Comparison of ENCODE assay signal across 22 cellular contexts in genomic region chrX:57586360-57586759, GRCh38.
"Had no signal": no experiment of that assay in that cellular context is flagged by ENCODE, and none has a peak within 500 bp of the region (broad histone marks: within the 10 kb centered on the region; RNA-seq: fewer than 3 reads in every experiment).

No MANE protein-coding gene starts in this region.

- DNase-seq: islet precursor cell; left ventricle myocardium inferior; mesendoderm; naive B cell; ovary; right lobe of liver; stimulated activated CD4-positive, alpha-beta T cell treated with anti-CD3 and anti-CD28 coated beads, Interleukin-1b, Interleukin-23, amount 100 ng/mL, for 48 hours; stimulated activated CD4-positive, alpha-beta T cell treated with anti-CD3 and anti-CD28 coated beads, Interleukin-2, amount 100 ng/mL, for 48 hours; stimulated activated CD4-positive, alpha-beta T cell treated with anti-CD3 and anti-CD28 coated beads, Interleukin-4, amount 100 ng/mL, for 4 hours; stimulated activated CD8-positive, alpha-beta memory T cell treated with anti-CD3 and anti-CD28 coated beads, Interleukin-4, amount 100 ng/mL, for 48 hours; stimulated activated naive CD4-positive, alpha-beta T cell treated with Interleukin-2 at 50 U/mL for 16 hours; stimulated activated naive CD8-positive, alpha-beta T cell treated with anti-CD3 and anti-CD28 coated beads, Interleukin-15, amount 100 ng/mL, for 72 hours; testis; thyroid gland; transverse colon; upper lobe of left lung had no signal

- H3K9me3 ChIP-seq: left ventricle myocardium inferior, ovary, right atrium auricular region, right lobe of liver, testis, thyroid gland, transverse colon, upper lobe of left lung, vagina had no signal

- H3K4me1 ChIP-seq: right atrium auricular region, right lobe of liver, testis, vagina had no signal

- H3K27me3 ChIP-seq: ovary, right atrium auricular region, right lobe of liver, testis, thyroid gland, transverse colon, upper lobe of left lung, vagina had no signal

- ATAC-seq: natural killer cell treated with Interleukin-12 subunit alpha and Interleukin-12 subunit beta and Interleukin-15 and Interleukin-18, amount 100 ng/mL, for 72 hours; right lobe of liver; stimulated activated memory B cell treated with anti-CD40 and anti-IgM and Interleukin-4, amounts not matched to agents 10 μg/mL and 1 μg/mL and 100 μg/mL, for 72 hours; stimulated activated naive CD8-positive, alpha-beta T cell treated with anti-CD3 and anti-CD28 coated beads, Interleukin-15, amount 100 ng/mL, for 72 hours had no signal

- H3K27ac ChIP-seq: left ventricle myocardium inferior, ovary, right atrium auricular region, right lobe of liver, testis, thyroid gland, transverse colon, upper lobe of left lung, vagina had no signal

- H3K36me3 ChIP-seq: left ventricle myocardium inferior, ovary, right atrium auricular region, right lobe of liver, thyroid gland, transverse colon, upper lobe of left lung, vagina had no signal

- H3K4me2 ChIP-seq: smooth muscle cell had no signal

- H3K4me3 ChIP-seq: left ventricle myocardium inferior, lung, ovary, right atrium auricular region, right lobe of liver, smooth muscle cell, testis, thyroid gland, transverse colon, upper lobe of left lung, vagina had no signal
